1 cellular context compared by ENCODE assay signal in genomic region chr5:172788771-172789686, GRCh38.
TF ChIP-seq lines count a peak whose summit lies in the region.

No MANE protein-coding gene starts in this region.

TF ChIP-seq in HepG2, 621 proteins besides CTCF, POLR2A, EP300 and RAD21 (continued from another document and continues in another):
- TF ChIP-seq ZNF710 (CRISPR knock-in tag; IDR thresholded peaks at IDR 0.05; ENCODE audit: borderline replicate concordance) (no peak), ZNF777 (CRISPR knock-in tag; IDR thresholded peaks at IDR 0.05) (no peak), ATF3 (CRISPR knock-in tag; IDR thresholded peaks at IDR 0.05) (no peak), AGO2 (optimal IDR thresholded peaks at IDR 0.05; ENCODE audit: low read depth, low read length) (no peak), CC2D1A (CRISPR knock-in tag; IDR thresholded peaks at IDR 0.05) (no peak), PAF1 (CRISPR knock-in tag; IDR thresholded peaks at IDR 0.05) (no peak), ZNF281 (CRISPR knock-in tag; IDR thresholded peaks at IDR 0.05; ENCODE audit: borderline replicate concordance) (peak; percentile 50; the same call in 1 of the 2 replicates), ZNF782 (CRISPR knock-in tag; IDR thresholded peaks at IDR 0.05; ENCODE audit: borderline replicate concordance) (no peak), MZF1 (CRISPR knock-in tag; IDR thresholded peaks at IDR 0.05; ENCODE audit: borderline replicate concordance) (no peak), MXI1 (IDR thresholded peaks at IDR 0.05; ENCODE audit: borderline replicate concordance, low read depth, low read length) (no peak), ZNF251 (CRISPR knock-in tag; IDR thresholded peaks at IDR 0.05) (no peak), TAF15 (IDR thresholded peaks at IDR 0.05; ENCODE audit: low read depth, low read length, poor library complexity, severe bottlenecking) (no peak), AKNA (CRISPR knock-in tag; IDR thresholded peaks at IDR 0.05; ENCODE audit: borderline replicate concordance) (no peak), ZNF747 (CRISPR knock-in tag; IDR thresholded peaks at IDR 0.05; ENCODE audit: borderline replicate concordance) (0 out of 2 replicates have a peak, but pooled peaks have one; percentile 21), HHEX (CRISPR knock-in tag; IDR thresholded peaks at IDR 0.05) (no peak), TCF7L2 (IDR thresholded peaks at IDR 0.05; ENCODE audit: low read depth, low read length) (no peak), ZNF484 (CRISPR knock-in tag; IDR thresholded peaks at IDR 0.05; ENCODE audit: borderline replicate concordance, low read depth) (no peak), HNF4G (IDR thresholded peaks at IDR 0.05; ENCODE audit: borderline replicate concordance, low read depth, low read length) (0 out of 2 replicates have a peak, but pooled peaks have one; percentile 6), HNF4G (CRISPR knock-in tag; IDR thresholded peaks at IDR 0.05; ENCODE audit: borderline replicate concordance, low read depth) (no peak), ZFP36 (IDR thresholded peaks at IDR 0.05; ENCODE audit: borderline replicate concordance, low read depth, low read length, partially characterized antibody) (no peak), ZNF253 (CRISPR knock-in tag; IDR thresholded peaks at IDR 0.05; ENCODE audit: borderline replicate concordance) (no peak), CERS6 (CRISPR knock-in tag; IDR thresholded peaks at IDR 0.05) (no peak), SAFB2 (CRISPR knock-in tag; IDR thresholded peaks at IDR 0.05; ENCODE audit: borderline replicate concordance, low read depth) (no peak; the same call in 1 of the 2 replicates), ZNF354B (CRISPR knock-in tag; IDR thresholded peaks at IDR 0.05) (no peak), ZNF615 (CRISPR knock-in tag; IDR thresholded peaks at IDR 0.05; ENCODE audit: borderline replicate concordance) (no peak), ZNF24 (IDR thresholded peaks at IDR 0.05) (no peak), CCDC6 (CRISPR knock-in tag; IDR thresholded peaks at IDR 0.05) (no peak), ZNF772 (CRISPR knock-in tag; IDR thresholded peaks at IDR 0.05) (peak; percentile 50), BCL3 (CRISPR knock-in tag; IDR thresholded peaks at IDR 0.05) (no peak), ZBTB26 (CRISPR knock-in tag; IDR thresholded peaks at IDR 0.05; ENCODE audit: borderline replicate concordance) (no peak), ETS1 (CRISPR knock-in tag; IDR thresholded peaks at IDR 0.05) (no peak), U2AF1 (optimal IDR thresholded peaks at IDR 0.05; ENCODE audit: low read depth, low read length) (no peak), ZNF234 (CRISPR knock-in tag; conservative IDR thresholded peaks at IDR 0.05) (no peak), ATRX (CRISPR knock-in tag; IDR thresholded peaks at IDR 0.05; ENCODE audit: borderline replicate concordance) (no peak), CCAR2 (optimal IDR thresholded peaks at IDR 0.05; ENCODE audit: low read depth, low read length) (no peak), ZNF274 (CRISPR knock-in tag; IDR thresholded peaks at IDR 0.05) (no peak), ZBTB4 (CRISPR knock-in tag; IDR thresholded peaks at IDR 0.05; ENCODE audit: borderline replicate concordance) (no peak; the same call in 1 of the 2 replicates), TMF1 (CRISPR knock-in tag; IDR thresholded peaks at IDR 0.05; ENCODE audit: low read depth) (0 out of 2 replicates have a peak, but pooled peaks have one; percentile 27)
